Comparison of ENCODE assay signal across 8 cellular contexts in genomic region chr17:83052241-83052564, GRCh38. TPM values are rescaled to one million over a fixed set of nuclear protein-coding genes. Genes with fewer than 3 reads are reported as not detected.
DNase-seq lines count a peak whose midpoint lies in the region; ATAC-seq, FAIRE-seq and TF ChIP-seq lines count a peak whose summit lies in the region.

No MANE protein-coding gene starts in this region.

- peaks cover 54% of the 10 kb centered on the region for H3K4me1 Mint-ChIP-seq in activated CD8-positive, alpha-beta T cell treated with anti-CD3 and anti-CD28 coated beads, Interleukin-2, amount 10 ng/mL, durations not matched to agents 7 days and 5 days (ENCODE audit: low read depth)
- peaks cover 16 to 35% of the 10 kb centered on the region in 2 donors for H3K4me1 Mint-ChIP-seq in stimulated activated naive B cell treated with anti-CD40 and anti-IgM and Interleukin-4, amounts not matched to agents 10 μg/mL and 1 μg/mL and 100 μg/mL, for 72 hours

- FAIRE-seq in H54 (lab: Jason Lieb, UNC), result no peak

- H3K9me3 Mint-ChIP-seq in activated CD8-positive, alpha-beta T cell treated with anti-CD3 and anti-CD28 coated beads, Interleukin-2, amount 10 ng/mL, durations not matched to agents 7 days and 5 days (ENCODE audit: insufficient read depth), result no peaks in the 10 kb centered on the region
- H3K9me3 Mint-ChIP-seq in stimulated activated naive B cell treated with anti-CD40 and anti-IgM and Interleukin-4, amounts not matched to agents 10 μg/mL and 1 μg/mL and 100 μg/mL, for 72 hours, result peaks cover under 1 to 2% of the 10 kb centered on the region in 2 donors

- H3K27me3 Mint-ChIP-seq in activated CD8-positive, alpha-beta T cell treated with anti-CD3 and anti-CD28 coated beads, Interleukin-2, amount 10 ng/mL, durations not matched to agents 7 days and 5 days (ENCODE audit: low read depth), result no peaks in the 10 kb centered on the region
- no peaks in the 10 kb centered on the region for H3K27me3 Mint-ChIP-seq in stimulated activated naive B cell treated with anti-CD40 and anti-IgM and Interleukin-4, amounts not matched to agents 10 μg/mL and 1 μg/mL and 100 μg/mL, for 72 hours

- no peaks in the 10 kb centered on the region for H3K36me3 ChIP-seq in iPS-15b (ENCODE audit: control insufficient read depth, insufficient read depth, low read length)

- H3K4me3 ChIP-seq in iPS-15b (ENCODE audit: low read depth, low read length), result peak overlapping the region; percentile 61

- CTCF ChIA-PET in activated CD8-positive, alpha-beta T cell treated with anti-CD3 and anti-CD28 coated beads, Interleukin-2, amount 10 ng/mL, durations not matched to agents 7 days and 5 days (lab: Charles Lee), result no interaction called here

- H3K4me3 Mint-ChIP-seq in activated CD8-positive, alpha-beta T cell treated with anti-CD3 and anti-CD28 coated beads, Interleukin-2, amount 10 ng/mL, durations not matched to agents 7 days and 5 days, result peak overlapping the region; percentile 74
- H3K4me3 Mint-ChIP-seq in stimulated activated naive B cell treated with anti-CD40 and anti-IgM and Interleukin-4, amounts not matched to agents 10 μg/mL and 1 μg/mL and 100 μg/mL, for 72 hours, result peak overlapping the region; percentile 84 to 94

- ATAC-seq in HG03045 (IDR thresholded peaks at IDR 0.05; ENCODE audit: unreplicated experiment) (peak; percentile 13), GM18520 (IDR thresholded peaks at IDR 0.05; ENCODE audit: unreplicated experiment) (no peak)
- ATAC-seq in activated CD8-positive, alpha-beta T cell treated with anti-CD3 and anti-CD28 coated beads, Interleukin-2, amount 10 ng/mL, durations not matched to agents 7 days and 5 days, result no peak
- ATAC-seq in stimulated activated naive B cell treated with anti-CD40 and anti-IgM and Interleukin-4, amounts not matched to agents 10 μg/mL and 1 μg/mL and 100 μg/mL, for 72 hours (replicated peaks), result no peak

- peaks cover 8% of the 10 kb centered on the region for H3K36me3 Mint-ChIP-seq in activated CD8-positive, alpha-beta T cell treated with anti-CD3 and anti-CD28 coated beads, Interleukin-2, amount 10 ng/mL, durations not matched to agents 7 days and 5 days (ENCODE audit: low read depth)
- H3K36me3 Mint-ChIP-seq in stimulated activated naive B cell treated with anti-CD40 and anti-IgM and Interleukin-4, amounts not matched to agents 10 μg/mL and 1 μg/mL and 100 μg/mL, for 72 hours, result peaks cover 7 to 14% of the 10 kb centered on the region in 2 donors

- POLR2A ChIA-PET in activated CD8-positive, alpha-beta T cell treated with anti-CD3 and anti-CD28 coated beads, Interleukin-2, amount 10 ng/mL, durations not matched to agents 7 days and 5 days (lab: Charles Lee), result no interaction called here

- peak overlapping the region; percentile 95 for H3K27ac Mint-ChIP-seq in activated CD8-positive, alpha-beta T cell treated with anti-CD3 and anti-CD28 coated beads, Interleukin-2, amount 10 ng/mL, durations not matched to agents 7 days and 5 days
- peak overlapping the region; percentile 94 for H3K27ac Mint-ChIP-seq in stimulated activated naive B cell treated with anti-CD40 and anti-IgM and Interleukin-4, amounts not matched to agents 10 μg/mL and 1 μg/mL and 100 μg/mL, for 72 hours

- TF ChIP-seq POLR2A in H54 (IDR thresholded peaks at IDR 0.05; ENCODE audit: low read depth, low read length), result no peak

- DNase-seq in activated CD8-positive, alpha-beta T cell treated with anti-CD3 and anti-CD28 coated beads, Interleukin-2, amount 10 ng/mL, durations not matched to agents 7 days and 5 days, result peak; percentile 22
- no peak for DNase-seq in stimulated activated naive B cell treated with anti-CD40 and anti-IgM and Interleukin-4, amounts not matched to agents 10 μg/mL and 1 μg/mL and 100 μg/mL, for 72 hours
- no peak for DNase-seq in 8988T
- no peak for DNase-seq in NCI-H446 treated with DMSO at 0.1 percent for 48 hours (lab: John Stamatoyannopoulos, UW)
- DNase-seq in H54 (ENCODE audit: insufficient read length, low spot score), result no peak

- no peaks in the 10 kb centered on the region for H3K27me3 ChIP-seq in iPS-15b (ENCODE audit: control insufficient read depth, insufficient read depth, low read length)

- H3K9ac ChIP-seq in iPS-15b (ENCODE audit: low read depth, low read length), result peak overlapping the region; percentile 70

- H3K9me3 ChIP-seq in iPS-15b (ENCODE audit: control insufficient read depth, insufficient read depth, low read length), result no peaks in the 10 kb centered on the region

- H3K4me1 ChIP-seq in iPS-15b (ENCODE audit: control insufficient read depth, insufficient read depth, low read length), result no peaks in the 10 kb centered on the region

RNA-seq across cellular contexts. Expression of gene METRNL, which starts 27.2 kb away (rescaled TPM):
- total RNA-seq in activated CD8-positive, alpha-beta T cell treated with anti-CD3 and anti-CD28 coated beads, Interleukin-2, amount 10 ng/mL, durations not matched to agents 7 days and 5 days, result 1 to 10 TPM; 3.0 to 4.8 TPM
